In the genomic region with DNA sequence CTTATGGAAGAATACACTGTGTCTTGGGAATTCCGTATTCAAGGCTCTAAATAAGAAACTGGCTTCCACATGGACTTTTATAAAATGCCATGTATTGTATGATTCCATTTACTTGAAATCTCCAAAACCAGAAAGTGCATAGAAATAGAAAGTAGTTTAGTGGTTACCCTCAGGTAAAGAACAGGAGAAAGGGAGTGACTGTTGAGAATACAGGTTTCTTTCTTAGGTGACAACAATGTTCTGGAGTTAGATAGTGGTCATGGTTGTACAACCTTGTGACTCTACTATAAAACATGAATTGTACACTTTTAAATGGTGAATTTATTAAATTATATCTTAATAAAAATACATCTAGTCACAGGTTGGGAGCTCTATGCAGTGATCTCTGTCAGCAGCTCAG, we compare ENCODE assay signal across 13 cellular contexts.
DNase-seq lines count a peak whose midpoint lies in the region; ATAC-seq and TF ChIP-seq lines count a peak whose summit lies in the region.
"Had no signal": no experiment of that assay in that cellular context is flagged by ENCODE, and none has a peak within 500 bp of the region (broad histone marks: within the 10 kb centered on the region; RNA-seq: fewer than 3 reads in every experiment).

No MANE protein-coding gene starts in this region.

- TF ChIP-seq CTCF in OCI-LY3 (IDR thresholded peaks at IDR 0.05; ENCODE audit: low read depth, low read length): no peak

- H3K4me2 ChIP-seq in OCI-LY3 (ENCODE audit: low read length): peak overlapping the region; percentile 69

- DNase-seq in DMS79 treated with DMSO at 0.1 percent for 48 hours (lab: John Stamatoyannopoulos, UW) (no peak), NCI-H1092 (lab: John Stamatoyannopoulos, UW) (no peak), GM03348 (ENCODE audit: low spot score) (no peak), T-helper 2 cell (no peak)
- DNase-seq: activated CD8-positive, alpha-beta memory T cell treated with anti-CD3 and anti-CD28 coated beads, Interleukin-2, amount 10 ng/mL, durations not matched to agents 7 days and 5 days; Karpas-422; naive thymus-derived CD4-positive, alpha-beta T cell; NCI-H526; spleen had no signal

- peak overlapping the region; percentile 91; the same call in 1 of the 2 replicates for H2AFZ ChIP-seq in OCI-LY3 (ENCODE audit: low read depth, low read length)

- ATAC-seq in GM18858 (IDR thresholded peaks at IDR 0.05; ENCODE audit: unreplicated experiment): peak; percentile 37
- peak; percentile 44 for ATAC-seq in GM21447 (IDR thresholded peaks at IDR 0.05; ENCODE audit: unreplicated experiment)
- peak; percentile 40 for ATAC-seq in HG03045 (IDR thresholded peaks at IDR 0.05; ENCODE audit: unreplicated experiment)
- ATAC-seq: activated CD8-positive, alpha-beta memory T cell treated with anti-CD3 and anti-CD28 coated beads, Interleukin-2, amount 10 ng/mL, durations not matched to agents 7 days and 5 days; naive thymus-derived CD4-positive, alpha-beta T cell had no signal

- no peaks in the 10 kb centered on the region for H3K36me3 ChIP-seq in OCI-LY3 (replicated peaks; ENCODE audit: low read depth, low read length)
- H3K36me3 ChIP-seq: spleen had no signal

- no peaks in the 10 kb centered on the region for H4K20me1 ChIP-seq in OCI-LY3 (ENCODE audit: insufficient read depth, low read length)

- peaks cover 14% of the 10 kb centered on the region for H3K4me1 ChIP-seq in OCI-LY3 (ENCODE audit: low read length)
- H3K4me1 ChIP-seq: spleen had no signal

- H3K9ac ChIP-seq in OCI-LY3 (ENCODE audit: low read length): no peak overlapping the region

- no peaks in the 10 kb centered on the region for H3K27me3 ChIP-seq in OCI-LY3 (ENCODE audit: low read depth, low read length)
- H3K27me3 ChIP-seq: spleen had no signal

- H3K9me3 ChIP-seq in OCI-LY3 (ENCODE audit: insufficient read depth, low read length): no peaks in the 10 kb centered on the region
- H3K9me3 ChIP-seq: spleen had no signal

- peak overlapping the region; percentile 55 for H3K4me3 ChIP-seq in OCI-LY3 (ENCODE audit: low read length)
- H3K4me3 ChIP-seq: spleen had no signal

- no peaks in the 10 kb centered on the region for H3K79me2 ChIP-seq in OCI-LY3 (ENCODE audit: low read length)

- no peak overlapping the region for H3K27ac ChIP-seq in OCI-LY3 (ENCODE audit: low read length)
- H3K27ac ChIP-seq: spleen had no signal
